In the genomic region with DNA sequence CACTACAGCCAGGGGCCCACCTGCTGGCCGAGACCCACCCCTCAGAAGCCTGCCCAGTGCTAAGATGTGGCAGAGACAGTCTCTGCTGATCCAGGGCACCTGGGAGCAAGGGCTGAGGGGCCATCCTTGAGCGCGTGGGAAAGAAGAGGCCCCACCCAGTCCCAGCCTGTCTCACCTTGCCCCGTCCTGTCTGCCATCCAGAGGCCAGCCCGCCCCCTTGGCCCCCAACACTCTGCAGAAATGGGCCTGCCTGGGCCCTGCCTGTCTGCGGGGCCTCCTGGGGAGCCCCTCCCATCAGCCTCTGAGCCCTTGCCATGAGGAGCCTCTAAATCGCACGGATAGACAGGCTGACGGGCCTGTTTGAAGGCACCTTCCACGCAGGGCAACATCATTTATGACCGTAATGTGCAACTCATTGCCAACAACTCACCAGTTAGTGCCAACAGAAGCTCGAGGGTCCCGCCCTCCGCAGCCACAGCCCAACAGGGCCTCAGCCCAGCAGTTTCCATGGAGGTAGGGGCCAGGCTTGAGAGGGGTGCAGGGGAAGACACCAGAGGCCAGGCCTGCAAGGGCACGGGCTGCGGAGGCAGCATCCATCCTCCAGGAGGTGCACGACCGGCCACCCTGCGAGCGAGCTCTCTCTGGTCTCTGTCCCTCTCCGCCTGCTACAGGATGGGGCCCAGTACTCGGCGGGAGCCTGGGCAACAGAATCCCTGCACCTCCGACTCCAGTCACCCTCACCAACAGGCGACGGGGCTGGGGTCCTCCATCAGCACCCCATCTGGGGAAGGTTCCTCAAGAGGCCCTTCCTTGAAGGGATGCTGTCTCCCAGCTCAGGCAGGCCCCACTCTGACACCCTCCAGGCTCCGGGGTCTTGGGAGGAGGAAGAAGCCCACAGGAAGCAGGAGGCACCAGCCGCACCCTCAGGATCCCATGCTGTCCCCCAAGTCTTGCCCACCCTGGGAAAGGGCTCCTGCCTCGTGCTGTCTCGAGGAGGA, we compare ENCODE assay signal across 21 cellular contexts.
DNase-seq lines count a peak whose midpoint lies in the region; ATAC-seq, FAIRE-seq and TF ChIP-seq lines count a peak whose summit lies in the region.
"Had no signal": no experiment of that assay in that cellular context is flagged by ENCODE, and none has a peak within 500 bp of the region (broad histone marks: within the 10 kb centered on the region; RNA-seq: fewer than 3 reads in every experiment).

No MANE protein-coding gene starts in this region.

- H3K23ac ChIP-seq in H1 (ENCODE audit: insufficient read length), result no peak overlapping the region

- no peak overlapping the region for H4K91ac ChIP-seq in H1 (replicated peaks; ENCODE audit: insufficient read length, low read length)

- no peaks in the 10 kb centered on the region for H3K27me3 Mint-ChIP-seq in CD4-positive, CD25-positive, alpha-beta regulatory T cell
- no peaks in the 10 kb centered on the region for H3K27me3 Mint-ChIP-seq in naive thymus-derived CD4-positive, alpha-beta T cell

- no peak overlapping the region for H3K4me3 ChIP-seq in CD4-positive, CD25-positive, alpha-beta regulatory T cell (ENCODE audit: low read depth, low read length)
- H3K4me3 ChIP-seq in MM.1S (ENCODE audit: low read length), result no peak overlapping the region
- no peak overlapping the region for H3K4me3 ChIP-seq in H1 (ENCODE audit: extremely low read depth in 1 of 4, insufficient read depth in 2 of 4, low read depth in 3 of 4, low read length in 4 of 4)
- no peak overlapping the region for H3K4me3 ChIP-seq in naive thymus-derived CD4-positive, alpha-beta T cell (ENCODE audit: low read length)
- H3K4me3 ChIP-seq: thyroid gland had no signal

- peak overlapping the region in 3 of 4 donors; percentile 29 to 51 (median 38) for H3K4me3 Mint-ChIP-seq in CD4-positive, CD25-positive, alpha-beta regulatory T cell
- H3K4me3 Mint-ChIP-seq in naive thymus-derived CD4-positive, alpha-beta T cell, result peak overlapping the region in 3 of 10 donors; percentile 25 to 38 (median 35)
- H3K4me3 Mint-ChIP-seq: T-helper 1 cell treated with Interleukin-12 subunit alpha and Interleukin-12 subunit beta and Interleukin-4 antibody, amounts not matched to agents 30 μg/mL and 1 μg/mL, for 36 hours had no signal

- POLR2A ChIA-PET in H1 (lab: Charles Lee; ENCODE audit: partially characterized antibody), result no interaction called here
- POLR2A ChIA-PET in naive thymus-derived CD4-positive, alpha-beta T cell (lab: Charles Lee), result no interaction called here

- H2AFZ ChIP-seq in MM.1S (ENCODE audit: low read length) (no peak overlapping the region), H1 (ENCODE audit: low read length) (no peak overlapping the region)

- H3K4me1 ChIP-seq in CD4-positive, CD25-positive, alpha-beta regulatory T cell (ENCODE audit: control insufficient read depth, insufficient read depth, low read length, poor library complexity, severe bottlenecking), result peaks cover 15% of the 10 kb centered on the region
- H3K4me1 ChIP-seq in MM.1S (ENCODE audit: low read length), result no peaks in the 10 kb centered on the region
- H3K4me1 ChIP-seq in H1 (replicated peaks in 1 of 4; ENCODE audit: control insufficient read depth in 3 of 4, insufficient read depth in 4 of 4, low read length in 3 of 4), result peaks cover 0 to 13% (median 8%) of the 10 kb centered on the region in 4 experiments; a peak in 6 of 7 replicates
- peaks cover 9 to 12% of the 10 kb centered on the region in 2 donors for H3K4me1 ChIP-seq in naive thymus-derived CD4-positive, alpha-beta T cell (ENCODE audit: control insufficient read depth in 2 of 2, insufficient read depth in 2 of 2, low read length in 2 of 2)

- no peaks in the 10 kb centered on the region for H3K9me3 Mint-ChIP-seq in CD4-positive, CD25-positive, alpha-beta regulatory T cell
- no peaks in the 10 kb centered on the region for H3K9me3 Mint-ChIP-seq in naive thymus-derived CD4-positive, alpha-beta T cell
- H3K9me3 Mint-ChIP-seq: immature natural killer cell; T-helper 1 cell treated with Interleukin-12 subunit alpha and Interleukin-12 subunit beta and Interleukin-4 antibody, amounts not matched to agents 30 μg/mL and 1 μg/mL, for 36 hours had no signal

- no peak for DNase-seq in CD4-positive, CD25-positive, alpha-beta regulatory T cell
- DNase-seq in MM.1S (no peak), H1 (ENCODE audit: low read depth in 1 of 2, low spot score in 2 of 2) (peak in 1 of 2 experiments; percentile 65), NCI-H1092 treated with DMSO at 0.1 percent for 48 hours (lab: John Stamatoyannopoulos, UW) (no peak), H4 (ENCODE audit: low spot score) (no peak)
- no peak for DNase-seq in naive thymus-derived CD4-positive, alpha-beta T cell
- no peak for DNase-seq in activated CD8-positive, alpha-beta memory T cell treated with anti-CD3 and anti-CD28 coated beads, Interleukin-2, amount 50 U/mL, for 48 hours
- DNase-seq: activated naive CD4-positive, alpha-beta T cell; amygdala; Calu3; central memory CD4-positive, alpha-beta T cell; effector CD4-positive, alpha-beta T cell; GF-D8; immature natural killer cell; NCI-H1092; NCI-H2081 treated with DMSO at 0.1 percent for 48 hours; stimulated activated naive CD4-positive, alpha-beta T cell treated with Interleukin-2 at 50 U/mL for 16 hours; thyroid gland had no signal

- 84% methylated on average over 22 of the region's 30 CpGs; no CpG with 5 or more reads in 1 of the 2 experiments for WGBS in H1 (ENCODE audit: extremely low coverage in 1 of 2, insufficient coverage in 1 of 2, insufficient read length in 1 of 2, insufficient replicate concordance in 2 of 2, low coverage in 1 of 2, low lambda C conversion rate in 2 of 2, missing lambda C conversion rate in 1 of 2), 2 experiments

- H4K20me1 ChIP-seq in MM.1S (ENCODE audit: insufficient read depth, low read length) (no peaks in the 10 kb centered on the region), H1 (replicated peaks in 1 of 2; ENCODE audit: control insufficient read depth in 1 of 2, insufficient read depth in 2 of 2, low read length in 2 of 2) (peaks cover 9 to 41% of the 10 kb centered on the region in 2 experiments)

- no peak overlapping the region for H3K56ac ChIP-seq in H1 (replicated peaks; ENCODE audit: insufficient read length, low read depth, low read length)

- CTCF ChIA-PET in H1 (lab: Charles Lee; ENCODE audit: partially characterized antibody), result interaction anchor here (0.6 to 7.2 kb wide), 18 partner anchors 9 to 1081 kb away, joined by 3 to 34 read pairs (median 3); no protein-coding TSS in a partner anchor
- CTCF ChIA-PET in naive thymus-derived CD4-positive, alpha-beta T cell (lab: Charles Lee), result no interaction called here

- H3K4me2 ChIP-seq in MM.1S (ENCODE audit: low read depth, low read length) (no peak overlapping the region), H1 (ENCODE audit: insufficient read depth in 1 of 2, low read depth in 2 of 2, low read length in 2 of 2) (no peak overlapping the region; a peak in 1 of 4 replicates)

- no peaks in the 10 kb centered on the region for H3K79me1 ChIP-seq in H1 (ENCODE audit: low read depth, low read length)

- no peaks in the 10 kb centered on the region for H3K27me3 ChIP-seq in CD4-positive, CD25-positive, alpha-beta regulatory T cell (ENCODE audit: control insufficient read depth, insufficient read depth, low read length)
- H3K27me3 ChIP-seq in MM.1S (replicated peaks; ENCODE audit: insufficient read depth, low read length), result peaks cover 90% of the 10 kb centered on the region
- H3K27me3 ChIP-seq in H1 (replicated peaks in 1 of 4; ENCODE audit: control insufficient read depth in 3 of 4, extremely low read depth in 1 of 4, insufficient read depth in 3 of 4, low read length in 3 of 4), result peaks cover 0 to 38% (median 29%) of the 10 kb centered on the region in 4 experiments; a peak in 6 of 7 replicates
- H3K27me3 ChIP-seq in naive thymus-derived CD4-positive, alpha-beta T cell (ENCODE audit: control insufficient read depth in 2 of 2, insufficient read depth in 2 of 2, low read length in 2 of 2), result no peaks in the 10 kb centered on the region
- H3K27me3 ChIP-seq: thyroid gland had no signal

- H2AK5ac ChIP-seq in H1 (ENCODE audit: low read depth, low read length), result no peak overlapping the region

- H3K9me3 ChIP-seq in CD4-positive, CD25-positive, alpha-beta regulatory T cell (ENCODE audit: control insufficient read depth in 2 of 2, low read length in 2 of 2), result no peaks in the 10 kb centered on the region
- H3K9me3 ChIP-seq in MM.1S (replicated peaks; ENCODE audit: insufficient read depth, low read length), result no peaks in the 10 kb centered on the region
- no peaks in the 10 kb centered on the region for H3K9me3 ChIP-seq in H1 (ENCODE audit: insufficient read depth in 2 of 2, low read depth in 1 of 2, low read length in 1 of 2)
- H3K9me3 ChIP-seq in naive thymus-derived CD4-positive, alpha-beta T cell (ENCODE audit: control insufficient read depth in 2 of 3, low read length in 3 of 3), result no peaks in the 10 kb centered on the region
- H3K9me3 ChIP-seq: thyroid gland had no signal

- no peak overlapping the region for H3K4ac ChIP-seq in H1 (replicated peaks; ENCODE audit: insufficient read length, low read depth, low read length)

- no peak overlapping the region for H3K18ac ChIP-seq in H1 (ENCODE audit: extremely low read depth, low read length)

- H3K36me3 ChIP-seq in CD4-positive, CD25-positive, alpha-beta regulatory T cell (ENCODE audit: control insufficient read depth, insufficient read depth, low read length), result no peaks in the 10 kb centered on the region
- no peaks in the 10 kb centered on the region for H3K36me3 ChIP-seq in MM.1S (replicated peaks; ENCODE audit: insufficient read depth, low read length)
- H3K36me3 ChIP-seq in H1 (ENCODE audit: control insufficient read depth in 2 of 4, insufficient read depth in 4 of 4, low read length in 3 of 4), result no peaks in the 10 kb centered on the region
- H3K36me3 ChIP-seq in naive thymus-derived CD4-positive, alpha-beta T cell (ENCODE audit: control insufficient read depth in 2 of 3, insufficient read depth in 3 of 3, low read length in 3 of 3), result no peaks in the 10 kb centered on the region
- H3K36me3 ChIP-seq: thyroid gland had no signal

- no peaks in the 10 kb centered on the region for H3K9me2 ChIP-seq in MM.1S (replicated peaks; ENCODE audit: insufficient read depth, low read length)

- FAIRE-seq in H1 (lab: Jason Lieb, UNC), result no peak

- peak; percentile 25 to 26; a peak in 3 of 4 replicates for TF ChIP-seq RAD21 in H1 (IDR thresholded peaks at IDR 0.05 in 1 of 2, conservative IDR thresholded peaks at IDR 0.05 in 1 of 2; ENCODE audit: low read depth in 2 of 2, low read length in 2 of 2)

- H3K79me2 ChIP-seq in MM.1S (ENCODE audit: low read length) (no peaks in the 10 kb centered on the region), H1 (ENCODE audit: control insufficient read depth in 1 of 2, insufficient read depth in 2 of 2, low read length in 2 of 2) (no peaks in the 10 kb centered on the region)

- TF ChIP-seq CTCF in MM.1S (IDR thresholded peaks at IDR 0.05; ENCODE audit: low read length), result peak; percentile 20
- TF ChIP-seq CTCF in H1 (IDR thresholded peaks at IDR 0.05; ENCODE audit: control extremely low read depth in 1 of 3, insufficient read depth in 1 of 3, low read depth in 1 of 3, low read length in 3 of 3), result peak in 2 of 3 experiments; percentile 36 to 57; a peak in 3 of 4 replicates

- no peak overlapping the region for H3K27ac ChIP-seq in CD4-positive, CD25-positive, alpha-beta regulatory T cell (ENCODE audit: insufficient read depth, low read length, poor library complexity, severe bottlenecking)
- H3K27ac ChIP-seq in MM.1S (ENCODE audit: low read length) (no peak overlapping the region), H1 (ENCODE audit: low read depth, low read length) (no peak overlapping the region)
- no peak overlapping the region for H3K27ac ChIP-seq in naive thymus-derived CD4-positive, alpha-beta T cell (ENCODE audit: low read depth, low read length)
- H3K27ac ChIP-seq: HL-60, thyroid gland had no signal

- ATAC-seq in CD4-positive, CD25-positive, alpha-beta regulatory T cell (ENCODE audit: low read depth in 2 of 2), result no peak
- ATAC-seq in naive thymus-derived CD4-positive, alpha-beta T cell, result no peak
- ATAC-seq in HG03342 (IDR thresholded peaks at IDR 0.05; ENCODE audit: unreplicated experiment), result no peak

- no peaks in the 10 kb centered on the region for H3K36me3 Mint-ChIP-seq in CD4-positive, CD25-positive, alpha-beta regulatory T cell
- no peaks in the 10 kb centered on the region for H3K36me3 Mint-ChIP-seq in naive thymus-derived CD4-positive, alpha-beta T cell
- H3K36me3 Mint-ChIP-seq: immature natural killer cell had no signal

- peaks cover 0 to 25% (median 4%) of the 10 kb centered on the region in 4 donors for H3K4me1 Mint-ChIP-seq in CD4-positive, CD25-positive, alpha-beta regulatory T cell
- peaks cover 9 to 24% (median 19%) of the 10 kb centered on the region in 7 donors for H3K4me1 Mint-ChIP-seq in naive thymus-derived CD4-positive, alpha-beta T cell
- H3K4me1 Mint-ChIP-seq: immature natural killer cell had no signal

- H4K8ac ChIP-seq in H1 (ENCODE audit: extremely low read depth, insufficient read depth, low read length), result peak overlapping the region; percentile 68; the same call in 1 of the 2 replicates

- H3K9ac ChIP-seq in MM.1S (ENCODE audit: low read length) (no peak overlapping the region), H1 (replicated peaks in 1 of 4; ENCODE audit: extremely low read depth in 1 of 4, low read depth in 3 of 4, low read length in 3 of 4) (no peak overlapping the region; a peak in 1 of 7 replicates)

- H3K14ac ChIP-seq in H1 (ENCODE audit: insufficient read length), result no peak overlapping the region

- H2BK15ac ChIP-seq in H1 (ENCODE audit: low read length), result no peak overlapping the region

- no peak for TF ChIP-seq POLR2A in H1 (IDR thresholded peaks at IDR 0.05; ENCODE audit: control extremely low read depth in 1 of 2, low read depth in 2 of 2, low read length in 2 of 2)

- intact Hi-C loops in naive thymus-derived CD4-positive, alpha-beta T cell (cut with micrococcal nuclease), result loop anchor here in 1 of 2 donors (5.0 kb wide), 2 partner anchors 324 to 369 kb away; partner anchors contain the start of genes C1orf174, CEP104 and DFFB

- no peak for TF ChIP-seq EP300 in H1 (IDR thresholded peaks at IDR 0.05; ENCODE audit: borderline replicate concordance in 1 of 2, low read depth in 2 of 2, low read length in 2 of 2)

- no peak overlapping the region for H3K27ac Mint-ChIP-seq in CD4-positive, CD25-positive, alpha-beta regulatory T cell
- peak overlapping the region in 8 of 9 donors; percentile 21 to 88 (median 60) for H3K27ac Mint-ChIP-seq in naive thymus-derived CD4-positive, alpha-beta T cell
- H3K27ac Mint-ChIP-seq: immature natural killer cell; T-helper 1 cell treated with Interleukin-12 subunit alpha and Interleukin-12 subunit beta and Interleukin-4 antibody, amounts not matched to agents 30 μg/mL and 1 μg/mL, for 36 hours had no signal

- no peak overlapping the region for H4K5ac ChIP-seq in H1 (ENCODE audit: insufficient read length, low read depth, low read length)

- no peak overlapping the region for H2BK12ac ChIP-seq in H1 (ENCODE audit: low read depth, low read length)

- peaks cover 9% of the 10 kb centered on the region for H3K23me2 ChIP-seq in H1 (ENCODE audit: low read depth, low read length)

- H2BK5ac ChIP-seq in H1 (ENCODE audit: low read depth, low read length), result no peak overlapping the region

- no peak overlapping the region for H2BK20ac ChIP-seq in H1 (ENCODE audit: low read length)

- no peaks in the 10 kb centered on the region for H3F3A ChIP-seq in MM.1S (ENCODE audit: insufficient read depth, low read length)

- no peak overlapping the region for H2BK120ac ChIP-seq in H1 (replicated peaks; ENCODE audit: low read depth, low read length)

Comparison
In these comparisons a context has a peak if more than half of its experiments do, and no peak if none do; other contexts are left out.
1. H3K27ac Mint-ChIP-seq: peak in naive thymus-derived CD4-positive, alpha-beta T cell (8 of 9); none in CD4-positive, CD25-positive, alpha-beta regulatory T cell (0 of 3).